ENCODE assay signal across 1 cellular context in genomic region chr22:19916941-19917340, GRCh38.
A peak's percentile ranks its signal among the peaks of the same experiment; 100 is the strongest.
TF ChIP-seq lines count a peak whose summit lies in the region.

No MANE protein-coding gene starts in this region.

TF ChIP-seq in K562, 482 proteins besides CTCF, POLR2A, EP300 and RAD21 (continued from another document):
- TF ChIP-seq HNRNPLL (IDR thresholded peaks at IDR 0.05; ENCODE audit: low read depth, low read length, poor library complexity, severe bottlenecking) (peak; percentile 27), ZFP36 (IDR thresholded peaks at IDR 0.05; ENCODE audit: low read depth, low read length, partially characterized antibody) (no peak)
